15 cellular contexts compared by ENCODE assay signal in genomic region chr10:121338206-121338991, GRCh38.
DNase-seq lines count a peak whose midpoint lies in the region; ATAC-seq and TF ChIP-seq lines count a peak whose summit lies in the region.
"Had no signal": no experiment of that assay in that cellular context is flagged by ENCODE, and none has a peak within 500 bp of the region (broad histone marks: within the 10 kb centered on the region; RNA-seq: fewer than 3 reads in every experiment).

No MANE protein-coding gene starts in this region.

- WGBS in esophagus muscularis mucosa = 92% methylated on average over 9 of the region's 9 CpGs
- WGBS in mesodermal cell (ENCODE audit: insufficient coverage in 2 of 2), 2 experiments = 83 to 85% methylated on average over 8 of the region's 9 CpGs
- WGBS in body of pancreas, 2 donors = 85 to 89% methylated on average over 8 to 9 of the region's 9 CpGs
- 92 to 93% methylated on average over 5 to 8 of the region's 9 CpGs for WGBS in gastroesophageal sphincter (ENCODE audit: low coverage in 1 of 2), 2 donors

- no peak for ATAC-seq in GM21576 (IDR thresholded peaks at IDR 0.05; ENCODE audit: unreplicated experiment)
- ATAC-seq in body of pancreas = no peak
- no peak for ATAC-seq in gastroesophageal sphincter

- peaks cover 3% of the 10 kb centered on the region for H3K9me3 Mint-ChIP-seq in Calu3 (ENCODE audit: low read depth, unreplicated experiment)

- TF ChIP-seq POLR2A in esophagus muscularis mucosa (IDR thresholded peaks at IDR 0.05; ENCODE audit: low read depth) (no peak), body of pancreas (IDR thresholded peaks at IDR 0.05) (no peak), gastroesophageal sphincter (IDR thresholded peaks at IDR 0.05) (no peak)

- intact Hi-C loops in Calu3 (cut with micrococcal nuclease; ENCODE audit: unreplicated experiment) = no loop called here
- intact Hi-C loops in esophagus muscularis mucosa (cut with DNase I) = no loop called here
- intact Hi-C loops in body of pancreas (cut with DNase I) = no loop called here

- H3K36me3 Mint-ChIP-seq in Calu3 (ENCODE audit: insufficient read depth, unreplicated experiment) = no peaks in the 10 kb centered on the region

- no TSS peak for BruUV-seq in Calu3 (replicated peaks; lab: Mats Ljungman, UMichigan)

- no peak overlapping the region for H3K9ac ChIP-seq in HUES48 (ENCODE audit: low read depth, low read length)
- H3K9ac ChIP-seq: GM23248 had no signal

- H3K4me3 ChIP-seq in HUES48 (ENCODE audit: low read depth, low read length) = no peak overlapping the region
- H3K4me3 ChIP-seq in esophagus muscularis mucosa = no peak overlapping the region
- no peak overlapping the region for H3K4me3 ChIP-seq in mesodermal cell (ENCODE audit: extremely low read depth, insufficient read depth, low read length, poor library complexity, severe bottlenecking)
- no peak overlapping the region for H3K4me3 ChIP-seq in body of pancreas
- no peak overlapping the region for H3K4me3 ChIP-seq in gastroesophageal sphincter
- H3K4me3 ChIP-seq: GM23248, Peyer's patch had no signal

- DNase-seq in Calu3 (no peak), esophagus muscularis mucosa (ENCODE audit: extremely low spot score) (peak; percentile 77), body of pancreas (no peak), SKM-1 (lab: John Stamatoyannopoulos, UW; ENCODE audit: unreplicated experiment) (no peak)
- DNase-seq: C1 segment of cervical spinal cord, DMS79, GM23248, KG1, NCI-H1048, Peyer's patch, SHP77 treated with DMSO at 0.1 percent for 48 hours had no signal

- CTCF ChIA-PET in Calu3 (lab: Charles Lee) = no interaction called here

- H3K27me3 Mint-ChIP-seq in Calu3 (ENCODE audit: unreplicated experiment) = no peaks in the 10 kb centered on the region

- no peak for TF ChIP-seq CTCF in Calu3 (IDR thresholded peaks at IDR 0.05; ENCODE audit: unreplicated experiment)
- no peak for TF ChIP-seq CTCF in esophagus muscularis mucosa (IDR thresholded peaks at IDR 0.05)
- no peak for TF ChIP-seq CTCF in body of pancreas (IDR thresholded peaks at IDR 0.05)
- no peak for TF ChIP-seq CTCF in gastroesophageal sphincter (IDR thresholded peaks at IDR 0.05)

- H3K4me1 Mint-ChIP-seq in Calu3 (ENCODE audit: low read depth, unreplicated experiment) = peaks cover 41% of the 10 kb centered on the region

- no peaks in the 10 kb centered on the region for H3K36me3 ChIP-seq in HUES48 (ENCODE audit: control insufficient read depth, insufficient read depth, low read length)
- H3K36me3 ChIP-seq in esophagus muscularis mucosa = no peaks in the 10 kb centered on the region
- no peaks in the 10 kb centered on the region for H3K36me3 ChIP-seq in mesodermal cell (ENCODE audit: control insufficient read depth, insufficient read depth, low read length)
- no peaks in the 10 kb centered on the region for H3K36me3 ChIP-seq in body of pancreas (replicated peaks in 1 of 2; ENCODE audit: insufficient read depth in 1 of 2, low read depth in 2 of 2)
- no peaks in the 10 kb centered on the region for H3K36me3 ChIP-seq in gastroesophageal sphincter
- H3K36me3 ChIP-seq: Peyer's patch had no signal

- H3K9me3 ChIP-seq in HUES48 (ENCODE audit: control insufficient read depth, insufficient read depth, low read length) (no peaks in the 10 kb centered on the region), esophagus muscularis mucosa (no peaks in the 10 kb centered on the region), mesodermal cell (ENCODE audit: control insufficient read depth, low read length) (no peaks in the 10 kb centered on the region), body of pancreas (no peaks in the 10 kb centered on the region), gastroesophageal sphincter (no peaks in the 10 kb centered on the region)
- H3K9me3 ChIP-seq: Peyer's patch had no signal

- H3K4me1 ChIP-seq in HUES48 (ENCODE audit: control insufficient read depth, insufficient read depth, low read length) = peaks cover 36% of the 10 kb centered on the region
- H3K4me1 ChIP-seq in esophagus muscularis mucosa = no peaks in the 10 kb centered on the region
- H3K4me1 ChIP-seq in mesodermal cell (ENCODE audit: control insufficient read depth, insufficient read depth, low read length, poor library complexity, severe bottlenecking) = peaks cover 26% of the 10 kb centered on the region
- peaks cover 19% of the 10 kb centered on the region for H3K4me1 ChIP-seq in body of pancreas
- no peaks in the 10 kb centered on the region for H3K4me1 ChIP-seq in gastroesophageal sphincter
- H3K4me1 ChIP-seq: Peyer's patch had no signal

- H3K27ac ChIP-seq in HUES48 (ENCODE audit: low read depth, low read length) = peak overlapping the region; percentile 96
- no peak overlapping the region for H3K27ac ChIP-seq in esophagus muscularis mucosa (replicated peaks in 1 of 4)
- H3K27ac ChIP-seq in mesodermal cell (ENCODE audit: low read depth, low read length, severe bottlenecking) = peak overlapping the region; percentile 33
- H3K27ac ChIP-seq in body of pancreas = no peak overlapping the region
- H3K27ac ChIP-seq in gastroesophageal sphincter = no peak overlapping the region
- H3K27ac ChIP-seq: GM23248, Peyer's patch had no signal

- TF ChIP-seq EP300 in esophagus muscularis mucosa (IDR thresholded peaks at IDR 0.05) (no peak), gastroesophageal sphincter (IDR thresholded peaks at IDR 0.05) (no peak)

- peak overlapping the region; percentile 47 for H3K27ac Mint-ChIP-seq in Calu3 (ENCODE audit: unreplicated experiment)

- peak overlapping the region; percentile 17 for H3K4me3 Mint-ChIP-seq in Calu3 (ENCODE audit: low read depth, unreplicated experiment)

- H3K27me3 ChIP-seq in HUES48 (ENCODE audit: control insufficient read depth, insufficient read depth, low read length) = no peaks in the 10 kb centered on the region
- H3K27me3 ChIP-seq in esophagus muscularis mucosa = no peaks in the 10 kb centered on the region
- no peaks in the 10 kb centered on the region for H3K27me3 ChIP-seq in body of pancreas
- H3K27me3 ChIP-seq in gastroesophageal sphincter = no peaks in the 10 kb centered on the region
- H3K27me3 ChIP-seq: Peyer's patch had no signal

Comparison
In these comparisons a context has a peak if more than half of its experiments do, and no peak if none do; other contexts are left out.
1. H3K27ac ChIP-seq: peak in HUES48 (single experiment) and mesodermal cell (single experiment); none in esophagus muscularis mucosa (0 of 4), body of pancreas (0 of 4) and gastroesophageal sphincter (0 of 4).